23 cellular contexts compared by ENCODE assay signal in genomic region chr11:110286298-110287040, GRCh38. TPM values are rescaled to one million over a fixed set of nuclear protein-coding genes. Genes with fewer than 3 reads are reported as not detected.
DNase-seq lines count a peak whose midpoint lies in the region; ATAC-seq, FAIRE-seq and TF ChIP-seq lines count a peak whose summit lies in the region.
"Had no signal": no experiment of that assay in that cellular context is flagged by ENCODE, and none has a peak within 500 bp of the region (broad histone marks: within the 10 kb centered on the region; RNA-seq: fewer than 3 reads in every experiment).

No MANE protein-coding gene starts in this region.

- H3K27me3 ChIP-seq in PC-9 (ENCODE audit: insufficient read depth, low read depth) = no peaks in the 10 kb centered on the region
- no peaks in the 10 kb centered on the region for H3K27me3 ChIP-seq in CD4-positive, alpha-beta memory T cell (ENCODE audit: insufficient read depth, low read length)
- H3K27me3 ChIP-seq: BE2C, neural progenitor cell, transverse colon had no signal

- FAIRE-seq in GM12891 (lab: Jason Lieb, UNC) = no peak
- FAIRE-seq: GM19239, H54 had no signal

- H3K4me2 ChIP-seq in PC-9 = no peak overlapping the region
- H3K4me2 ChIP-seq: neural progenitor cell had no signal

- no peak for TF ChIP-seq CTCF in PC-9 (conservative IDR thresholded peaks at IDR 0.05)
- peak; percentile 22 for TF ChIP-seq CTCF in fibroblast of the aortic adventitia (IDR thresholded peaks at IDR 0.05; ENCODE audit: insufficient read depth, low read length)

- H3K9me2 ChIP-seq in PC-9 (ENCODE audit: insufficient read depth) = no peaks in the 10 kb centered on the region

- intact Hi-C loops in PC-9 (cut with micrococcal nuclease; ENCODE audit: unreplicated experiment) = no loop called here
- intact Hi-C loops in CD4-positive, alpha-beta memory T cell (cut with micrococcal nuclease) = no loop called here

- H3K27ac ChIP-seq in PC-9 = peak overlapping the region; percentile 8; the same call in 1 of the 2 replicates
- no peak overlapping the region for H3K27ac ChIP-seq in CD4-positive, alpha-beta memory T cell (ENCODE audit: low read depth, low read length)
- H3K27ac ChIP-seq: neural progenitor cell, transverse colon had no signal

- H3K4me3 ChIP-seq in PC-9 (no peak overlapping the region), fibroblast of the aortic adventitia (ENCODE audit: low read depth, low read length) (no peak overlapping the region)
- H3K4me3 ChIP-seq in CD4-positive, alpha-beta memory T cell (ENCODE audit: low read length in 2 of 2) = no peak overlapping the region
- H3K4me3 ChIP-seq: neural progenitor cell, transverse colon had no signal

- CTCF ChIA-PET in PC-9 (lab: Charles Lee) = interaction anchor here (0.6 kb wide), 1 partner anchor 82 kb away, joined by 7 read pairs; no protein-coding TSS in a partner anchor
- CTCF ChIA-PET in CD4-positive, alpha-beta memory T cell (lab: Charles Lee; ENCODE audit: partially characterized antibody) = no interaction called here

- POLR2A ChIA-PET in PC-9 (lab: Charles Lee; ENCODE audit: unreplicated experiment) = interaction anchor here (0.5 to 0.6 kb wide), 2 partner anchors 12 to 44 kb away, joined by 3 to 6 read pairs; no protein-coding TSS in a partner anchor
- POLR2A ChIA-PET in CD4-positive, alpha-beta memory T cell (lab: Charles Lee; ENCODE audit: partially characterized antibody) = no interaction called here

- H3K36me3 Mint-ChIP-seq in CD4-positive, alpha-beta memory T cell = peaks cover 0 to 3% of the 10 kb centered on the region in 2 donors

- ATAC-seq in GM21723 (IDR thresholded peaks at IDR 0.05; ENCODE audit: unreplicated experiment) = no peak
- ATAC-seq: left cardiac atrium had no signal

- H3F3A ChIP-seq in PC-9 (ENCODE audit: insufficient read depth, low read depth) = peaks cover 28% of the 10 kb centered on the region

- peaks cover 22% of the 10 kb centered on the region for H3K4me1 ChIP-seq in PC-9 (replicated peaks; ENCODE audit: insufficient read depth)
- H3K4me1 ChIP-seq in CD4-positive, alpha-beta memory T cell (ENCODE audit: insufficient read depth, low read length) = peaks cover 14% of the 10 kb centered on the region
- H3K4me1 ChIP-seq: BE2C had no signal

- H3K79me2 ChIP-seq in PC-9 (ENCODE audit: low read depth) = peaks cover 100% of the 10 kb centered on the region

- peak; percentile 66 for DNase-seq in DMS79 treated with DMSO at 0.1 percent for 48 hours (lab: John Stamatoyannopoulos, UW)
- DNase-seq in NCI-H2029 treated with DMSO at 0.1 percent for 48 hours (lab: John Stamatoyannopoulos, UW) = peak; percentile 81
- DNase-seq in PC-9 = no peak
- no peak for DNase-seq in fibroblast of the aortic adventitia (ENCODE audit: low read depth)
- DNase-seq in GM12891 (ENCODE audit: insufficient read length, low spot score) = no peak
- no peak for DNase-seq in CD4-positive, alpha-beta memory T cell
- DNase-seq in NCI-H524 treated with DMSO at 0.1 percent for 48 hours (lab: John Stamatoyannopoulos, UW) = no peak
- DNase-seq: activated B cell treated with CpG ODN at 0.5 μM for 24 hours; BE2C; central memory CD4-positive, alpha-beta T cell; effector memory CD4-positive, alpha-beta T cell; KG1; left cardiac atrium; NCI-H1092 treated with DMSO at 0.1 percent for 48 hours; SIG-M5; stimulated activated naive CD4-positive, alpha-beta T cell treated with Interleukin-2 at 50 U/mL for 16 hours; T-helper 2 cell; transverse colon had no signal

- H4K20me1 ChIP-seq in PC-9 (ENCODE audit: insufficient read depth) = peaks cover 51% of the 10 kb centered on the region

- no peak for TF ChIP-seq POLR2A in GM12891 (IDR thresholded peaks at IDR 0.05; ENCODE audit: low read depth, low read length)

- H3K27me3 Mint-ChIP-seq in CD4-positive, alpha-beta memory T cell = no peaks in the 10 kb centered on the region
- H3K27me3 Mint-ChIP-seq: activated B cell treated with CpG ODN at 0.5 μM for 24 hours had no signal

- H3K27ac Mint-ChIP-seq in CD4-positive, alpha-beta memory T cell = no peak overlapping the region
- H3K27ac Mint-ChIP-seq: activated B cell treated with CpG ODN at 0.5 μM for 24 hours; activated T-helper 2 cell treated with anti-CD3 and anti-CD28 coated beads, Interferon-gamma antibody, Interleukin-2, Interleukin-4, amounts not matched to agents 10 μg/mL and 5 μg/mL and 100 μg/mL, durations not matched to agents 14 hours and 24 hours and 36 hours; neural progenitor cell had no signal

- peak overlapping the region in 1 of 8 donors; percentile 35 for H3K4me3 Mint-ChIP-seq in CD4-positive, alpha-beta memory T cell
- H3K4me3 Mint-ChIP-seq: activated B cell treated with CpG ODN at 0.5 μM for 24 hours, neural progenitor cell had no signal

- peaks cover 17% of the 10 kb centered on the region; the same call in 1 of the 2 replicates for H3K36me3 ChIP-seq in PC-9 (ENCODE audit: low read depth)
- H3K36me3 ChIP-seq in CD4-positive, alpha-beta memory T cell (ENCODE audit: insufficient read depth, low read length) = no peaks in the 10 kb centered on the region
- H3K36me3 ChIP-seq: BE2C, neural progenitor cell, transverse colon had no signal

- H2AFZ ChIP-seq in PC-9 = no peak overlapping the region
- H2AFZ ChIP-seq: neural progenitor cell had no signal

- no peaks in the 10 kb centered on the region for H3K9me3 ChIP-seq in PC-9 (ENCODE audit: insufficient read depth, low read depth)
- no peaks in the 10 kb centered on the region for H3K9me3 ChIP-seq in CD4-positive, alpha-beta memory T cell (ENCODE audit: control insufficient read depth in 1 of 2, low read length in 2 of 2)
- H3K9me3 ChIP-seq: BE2C, transverse colon had no signal

- no TSS peak for BruUV-seq in PC-9 (replicated peaks; lab: Mats Ljungman, UMichigan)

- no peaks in the 10 kb centered on the region for H3K9me3 Mint-ChIP-seq in CD4-positive, alpha-beta memory T cell
- H3K9me3 Mint-ChIP-seq: activated B cell treated with CpG ODN at 0.5 μM for 24 hours; activated T-helper 2 cell treated with anti-CD3 and anti-CD28 coated beads, Interferon-gamma antibody, Interleukin-2, Interleukin-4, amounts not matched to agents 10 μg/mL and 5 μg/mL and 100 μg/mL, durations not matched to agents 14 hours and 24 hours and 36 hours had no signal

- peaks cover 18 to 31% (median 30%) of the 10 kb centered on the region in 4 donors for H3K4me1 Mint-ChIP-seq in CD4-positive, alpha-beta memory T cell

TF ChIP-seq in GM12891, 5 proteins besides CTCF, POLR2A, EP300 and RAD21:
- TF ChIP-seq TAF1 (IDR thresholded peaks at IDR 0.05; ENCODE audit: low read depth, low read length) = no peak
- TF ChIP-seq POU2F2 (IDR thresholded peaks at IDR 0.05; ENCODE audit: low read depth, low read length) = no peak
- TF ChIP-seq SPI1 (IDR thresholded peaks at IDR 0.05; ENCODE audit: low read depth, low read length) = no peak
- TF ChIP-seq POLR2AphosphoS5 (IDR thresholded peaks at IDR 0.05; ENCODE audit: low read depth, low read length) = no peak
- no peak for TF ChIP-seq PAX5 (IDR thresholded peaks at IDR 0.05; ENCODE audit: insufficient read depth, low read length, severe bottlenecking)

RNA-seq across cellular contexts. Expression of gene RDX, which starts 9.9 kb away (rescaled TPM):
- 143 and 196 TPM in 2 replicates for total RNA-seq in PC-9 (2021)
- total RNA-seq in fibroblast of the aortic adventitia (ENCODE audit: low replicate concordance) = 108 and 307 TPM in 2 replicates
- polyA plus RNA-seq in GM12891 (2012; ENCODE audit: low read depth, missing spikeins) = 30.1 TPM
- 10 to 100 TPM; 22.4 to 26.5 TPM for total RNA-seq in CD4-positive, alpha-beta memory T cell
- polyA plus RNA-seq in CD4-positive, alpha-beta memory T cell = 10 to 100 TPM; 14.3 to 18.7 TPM

Comparison
In these comparisons a context has a peak if more than half of its experiments do, and no peak if none do; other contexts are left out.
1. DNase-seq: peak in DMS79 treated with DMSO at 0.1 percent for 48 hours (single experiment) and NCI-H2029 treated with DMSO at 0.1 percent for 48 hours (single experiment); none in PC-9 (0 of 2), fibroblast of the aortic adventitia (single experiment), GM12891 (single experiment), CD4-positive, alpha-beta memory T cell (0 of 5) and NCI-H524 treated with DMSO at 0.1 percent for 48 hours (single experiment).